In the genomic region with DNA sequence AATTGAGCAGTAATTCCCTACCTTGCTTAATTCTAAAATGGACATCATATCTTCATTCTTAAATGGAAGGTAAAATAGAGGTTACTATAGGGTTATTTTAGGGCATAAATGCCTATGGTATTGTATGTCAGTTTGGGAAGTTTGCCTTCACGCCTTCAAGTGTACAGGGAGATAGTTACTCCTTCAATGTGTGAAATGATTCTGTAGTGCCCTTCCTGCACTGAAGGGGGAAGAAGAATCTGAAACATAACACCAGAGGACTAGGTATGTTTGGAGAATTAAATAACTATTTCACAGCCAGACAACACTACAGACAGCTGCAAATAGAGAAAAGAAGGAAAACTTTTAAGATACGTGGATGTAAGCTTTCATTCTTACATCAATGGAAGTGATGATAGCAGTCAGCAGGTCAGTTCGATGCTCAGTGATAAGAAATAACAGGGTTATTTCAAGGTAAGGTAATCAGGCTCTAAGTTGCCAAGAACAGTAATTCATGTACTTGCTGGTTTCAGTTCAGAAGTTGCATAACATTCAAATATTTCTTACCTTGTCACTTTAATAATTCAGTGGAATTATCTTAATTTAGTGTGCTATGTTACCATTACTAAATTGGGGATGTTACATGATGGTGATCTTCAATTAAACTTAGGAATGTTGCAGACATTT, we compare ENCODE assay signal across 11 cellular contexts.
DNase-seq lines count a peak whose midpoint lies in the region; FAIRE-seq and TF ChIP-seq lines count a peak whose summit lies in the region.
"Had no signal": no experiment of that assay in that cellular context is flagged by ENCODE, and none has a peak within 500 bp of the region (broad histone marks: within the 10 kb centered on the region; RNA-seq: fewer than 3 reads in every experiment).

No MANE protein-coding gene starts in this region.

- peak overlapping the region; percentile 39 for H3K27ac ChIP-seq in layer of hippocampus (ENCODE audit: low read depth, low read length)

- TF ChIP-seq POLR2A in H54 (IDR thresholded peaks at IDR 0.05; ENCODE audit: low read depth, low read length), result no peak

- peak; percentile 38 for TF ChIP-seq CTCF in AG10803 (conservative IDR thresholded peaks at IDR 0.05; ENCODE audit: low read length)

- peak; percentile 70 for FAIRE-seq in H54 (lab: Jason Lieb, UNC)
- no peak for FAIRE-seq in urothelium cell line (lab: Jason Lieb, UNC)
- FAIRE-seq: TTC549 had no signal

- peak; percentile 12 for DNase-seq in AG10803 (ENCODE audit: low read depth)
- no peak for DNase-seq in H54 (ENCODE audit: insufficient read length, low spot score)
- DNase-seq in astrocyte of the hippocampus (ENCODE audit: low read depth, low spot score), result peak; percentile 15
- DNase-seq in NCI-H187 (lab: John Stamatoyannopoulos, UW), result no peak
- DNase-seq in NCI-H510A (lab: John Stamatoyannopoulos, UW), result no peak
- DNase-seq in urothelium cell line (ENCODE audit: low spot score), result no peak
- DNase-seq in GM19240 (ENCODE audit: insufficient read length, low spot score), result no peak
- DNase-seq: activated naive CD4-positive, alpha-beta T cell treated with Interleukin-2 at 50 U/mL for 16 hours had no signal

- H3K27me3 ChIP-seq in layer of hippocampus (ENCODE audit: control insufficient read depth, insufficient read depth, low read length), result no peaks in the 10 kb centered on the region

- no peak overlapping the region for H3K4me3 ChIP-seq in AG10803 (ENCODE audit: low read length)
- H3K4me3 ChIP-seq: lung had no signal

Comparison
In these comparisons a context has a peak if more than half of its experiments do, and no peak if none do; other contexts are left out.
1. DNase-seq: peak in AG10803 (single experiment) and astrocyte of the hippocampus (single experiment); none in H54 (single experiment), NCI-H187 (0 of 2), NCI-H510A (single experiment), urothelium cell line (single experiment) and GM19240 (single experiment).